In the genomic region with DNA sequence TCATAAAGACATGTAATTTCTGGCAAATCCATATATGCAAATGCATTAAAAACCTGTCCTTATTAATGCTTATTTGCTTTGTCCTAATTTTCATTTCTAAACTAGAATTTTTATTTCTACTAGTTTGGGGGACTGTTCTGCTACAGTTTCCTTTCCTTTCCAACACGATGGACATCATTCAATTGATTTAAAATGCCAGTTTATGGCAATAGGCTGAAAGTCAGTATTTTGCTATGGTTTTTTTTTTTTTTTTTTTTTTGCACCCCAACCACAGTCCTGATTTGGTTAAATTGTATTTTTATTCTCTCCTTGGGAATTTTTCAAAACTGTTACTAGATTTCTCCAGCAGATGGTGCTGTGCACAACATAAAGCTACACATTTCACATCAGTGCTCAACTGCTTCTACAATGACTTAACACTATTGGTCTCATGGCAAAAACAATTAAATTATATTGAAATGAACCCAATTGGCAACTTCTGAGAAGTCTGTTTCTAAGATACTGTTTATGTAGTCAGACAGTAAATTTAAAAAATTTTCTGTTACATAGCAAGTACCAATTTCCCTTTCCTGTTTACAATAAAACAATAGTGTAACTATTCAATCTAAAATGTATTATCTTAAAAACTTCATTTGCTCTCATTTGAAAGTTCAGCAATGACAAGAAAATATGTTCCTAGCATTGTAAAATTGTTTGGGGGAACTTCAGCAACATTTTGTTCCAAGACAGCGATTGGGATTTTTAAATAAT, we compare ENCODE assay signal across 9 cellular contexts.
DNase-seq lines count a peak whose midpoint lies in the region; ATAC-seq and TF ChIP-seq lines count a peak whose summit lies in the region.
"Had no signal": no experiment of that assay in that cellular context is flagged by ENCODE, and none has a peak within 500 bp of the region (broad histone marks: within the 10 kb centered on the region; RNA-seq: fewer than 3 reads in every experiment).

No MANE protein-coding gene starts in this region.

- no peak overlapping the region for H3K4me3 Mint-ChIP-seq in activated T-helper 2 cell treated with anti-CD3 and anti-CD28 coated beads, Interferon-gamma antibody, Interleukin-2, Interleukin-4, amounts not matched to agents 10 μg/mL and 5 μg/mL and 100 μg/mL, durations not matched to agents 14 hours and 24 hours and 36 hours (ENCODE audit: low read depth)

- no peak for TF ChIP-seq POLR2A in upper lobe of left lung (IDR thresholded peaks at IDR 0.05)

- TF ChIP-seq CTCF in HFF-Myc (IDR thresholded peaks at IDR 0.05; ENCODE audit: low read depth, low read length, missing control alignments), result peak; percentile 37
- TF ChIP-seq CTCF in upper lobe of left lung (IDR thresholded peaks at IDR 0.05), result peak in 5 of 6 experiments; percentile 23 to 56 (median 43)

- no peaks in the 10 kb centered on the region for H3K9me3 ChIP-seq in upper lobe of left lung

- no peak overlapping the region for H3K27ac Mint-ChIP-seq in activated T-helper 2 cell treated with anti-CD3 and anti-CD28 coated beads, Interferon-gamma antibody, Interleukin-2, Interleukin-4, amounts not matched to agents 10 μg/mL and 5 μg/mL and 100 μg/mL, durations not matched to agents 14 hours and 24 hours and 36 hours

- no peak overlapping the region for H3K27ac ChIP-seq in upper lobe of left lung
- H3K27ac ChIP-seq: skin epidermis had no signal

- H3K36me3 Mint-ChIP-seq in activated T-helper 2 cell treated with anti-CD3 and anti-CD28 coated beads, Interferon-gamma antibody, Interleukin-2, Interleukin-4, amounts not matched to agents 10 μg/mL and 5 μg/mL and 100 μg/mL, durations not matched to agents 14 hours and 24 hours and 36 hours (ENCODE audit: low read depth), result no peaks in the 10 kb centered on the region

- no peaks in the 10 kb centered on the region for H3K36me3 ChIP-seq in upper lobe of left lung

- DNase-seq in EL (peak; percentile 41), HFF-Myc (ENCODE audit: extremely low read depth, low read depth) (peak; percentile 29), NCI-H82 (lab: John Stamatoyannopoulos, UW) (peak; percentile 68), cerebellar cortex (ENCODE audit: low spot score) (peak; percentile 84), kidney glomerular epithelial cell (lab: John Stamatoyannopoulos, UW) (peak; percentile 28), upper lobe of left lung (no peak)
- DNase-seq in activated T-helper 2 cell treated with anti-CD3 and anti-CD28 coated beads, Interferon-gamma antibody, Interleukin-2, Interleukin-4, amounts not matched to agents 10 μg/mL and 5 μg/mL and 100 μg/mL, durations not matched to agents 14 hours and 24 hours and 36 hours (ENCODE audit: low spot score), result no peak

- intact Hi-C loops in activated T-helper 2 cell treated with anti-CD3 and anti-CD28 coated beads, Interferon-gamma antibody, Interleukin-2, Interleukin-4, amounts not matched to agents 10 μg/mL and 5 μg/mL and 100 μg/mL, durations not matched to agents 14 hours and 24 hours and 36 hours (cut with micrococcal nuclease), result loop anchor here (2.0 to 5.0 kb wide), 3 partner anchors 335 to 667 kb away; no protein-coding TSS in a partner anchor

- ATAC-seq in upper lobe of left lung (ENCODE audit: low FRiP score in 2 of 2) (peak in 1 of 2 donors; percentile 73), GM21381 (IDR thresholded peaks at IDR 0.05; ENCODE audit: unreplicated experiment) (no peak)

- no peaks in the 10 kb centered on the region for H3K4me1 Mint-ChIP-seq in activated T-helper 2 cell treated with anti-CD3 and anti-CD28 coated beads, Interferon-gamma antibody, Interleukin-2, Interleukin-4, amounts not matched to agents 10 μg/mL and 5 μg/mL and 100 μg/mL, durations not matched to agents 14 hours and 24 hours and 36 hours (ENCODE audit: low read depth)

- no peaks in the 10 kb centered on the region for H3K27me3 Mint-ChIP-seq in activated T-helper 2 cell treated with anti-CD3 and anti-CD28 coated beads, Interferon-gamma antibody, Interleukin-2, Interleukin-4, amounts not matched to agents 10 μg/mL and 5 μg/mL and 100 μg/mL, durations not matched to agents 14 hours and 24 hours and 36 hours (ENCODE audit: low read depth)

- TF ChIP-seq EP300 in upper lobe of left lung (IDR thresholded peaks at IDR 0.05), result no peak

- no peaks in the 10 kb centered on the region for H3K9me3 Mint-ChIP-seq in activated T-helper 2 cell treated with anti-CD3 and anti-CD28 coated beads, Interferon-gamma antibody, Interleukin-2, Interleukin-4, amounts not matched to agents 10 μg/mL and 5 μg/mL and 100 μg/mL, durations not matched to agents 14 hours and 24 hours and 36 hours

- no peak overlapping the region for H3K4me3 ChIP-seq in HFF-Myc (replicated peaks; ENCODE audit: low read depth, low read length)
- H3K4me3 ChIP-seq in upper lobe of left lung, result no peak overlapping the region
- H3K4me3 ChIP-seq: skin epidermis had no signal

- 57 to 66% methylated on average over 2 of the region's 2 CpGs for WGBS in upper lobe of left lung, 2 donors

- no peaks in the 10 kb centered on the region for H3K4me1 ChIP-seq in upper lobe of left lung

- no peaks in the 10 kb centered on the region for H3K27me3 ChIP-seq in upper lobe of left lung

Comparison
In these comparisons a context has a peak if more than half of its experiments do, and no peak if none do; other contexts are left out.
1. DNase-seq: peak in EL (single experiment), HFF-Myc (single experiment), NCI-H82 (single experiment), cerebellar cortex (single experiment) and kidney glomerular epithelial cell (single experiment); none in upper lobe of left lung (0 of 2) and activated T-helper 2 cell treated with anti-CD3 and anti-CD28 coated beads, Interferon-gamma antibody, Interleukin-2, Interleukin-4, amounts not matched to agents 10 μg/mL and 5 μg/mL and 100 μg/mL, durations not matched to agents 14 hours and 24 hours and 36 hours (single experiment).